1 cellular context compared by ENCODE assay signal in the genomic region with DNA sequence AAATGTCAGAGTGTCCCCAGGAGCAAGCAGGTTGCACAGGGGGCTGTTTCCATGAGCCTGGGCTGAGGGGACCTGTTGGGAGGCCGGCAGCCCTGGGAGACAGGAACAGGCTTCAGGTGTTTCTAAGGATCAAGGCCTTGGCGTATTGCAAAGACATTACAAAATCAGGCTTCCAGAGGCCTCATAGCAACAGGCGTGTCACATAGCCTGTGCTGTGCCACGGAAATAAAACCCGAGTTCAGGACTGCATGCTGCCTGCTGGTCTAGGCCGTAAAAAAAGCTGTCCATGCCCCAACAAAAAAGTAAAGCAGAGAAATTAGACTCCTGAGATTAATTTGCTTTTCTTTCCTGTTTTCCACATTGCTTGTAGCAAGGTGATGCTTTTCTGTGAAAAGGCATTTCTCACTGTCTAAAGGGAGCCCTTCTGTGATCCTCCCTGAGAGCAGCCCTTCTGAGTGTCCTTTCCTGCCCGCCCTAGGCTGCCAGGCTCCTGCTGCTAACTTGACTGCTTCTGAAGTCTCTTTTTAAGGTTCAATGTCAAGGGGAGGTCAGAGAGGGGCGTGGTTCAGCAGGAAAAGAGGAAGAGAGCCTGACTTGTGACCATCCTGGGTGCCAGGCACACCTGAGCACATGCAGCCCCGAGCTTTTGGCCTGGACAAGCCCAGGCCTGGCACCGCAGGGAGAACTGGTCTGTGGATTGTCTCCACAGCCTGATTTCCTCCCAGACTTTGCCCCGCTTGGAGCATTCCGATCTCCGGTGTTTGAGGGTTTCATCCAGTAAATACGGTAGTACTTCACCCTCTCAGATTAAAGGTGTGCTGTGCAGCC.
TF ChIP-seq lines count a peak whose summit lies in the region.

No MANE protein-coding gene starts in this region.

TF ChIP-seq in GM12878, 131 proteins besides CTCF, POLR2A, EP300 and RAD21:
- TF ChIP-seq SRF (IDR thresholded peaks at IDR 0.05; ENCODE audit: low read depth in 2 of 2, low read length in 2 of 2) = no peak
- TF ChIP-seq TCF7 (IDR thresholded peaks at IDR 0.05; ENCODE audit: borderline replicate concordance) = no peak
- TF ChIP-seq, protein P1, sequence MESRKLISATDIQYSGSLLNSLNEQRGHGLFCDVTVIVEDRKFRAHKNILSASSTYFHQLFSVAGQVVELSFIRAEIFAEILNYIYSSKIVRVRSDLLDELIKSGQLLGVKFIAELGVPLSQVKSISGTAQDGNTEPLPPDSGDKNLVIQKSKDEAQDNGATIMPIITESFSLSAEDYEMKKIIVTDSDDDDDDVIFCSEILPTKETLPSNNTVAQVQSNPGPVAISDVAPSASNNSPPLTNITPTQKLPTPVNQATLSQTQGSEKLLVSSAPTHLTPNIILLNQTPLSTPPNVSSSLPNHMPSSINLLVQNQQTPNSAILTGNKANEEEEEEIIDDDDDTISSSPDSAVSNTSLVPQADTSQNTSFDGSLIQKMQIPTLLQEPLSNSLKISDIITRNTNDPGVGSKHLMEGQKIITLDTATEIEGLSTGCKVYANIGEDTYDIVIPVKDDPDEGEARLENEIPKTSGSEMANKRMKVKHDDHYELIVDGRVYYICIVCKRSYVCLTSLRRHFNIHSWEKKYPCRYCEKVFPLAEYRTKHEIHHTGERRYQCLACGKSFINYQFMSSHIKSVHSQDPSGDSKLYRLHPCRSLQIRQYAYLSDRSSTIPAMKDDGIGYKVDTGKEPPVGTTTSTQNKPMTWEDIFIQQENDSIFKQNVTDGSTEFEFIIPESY (IDR thresholded peaks at IDR 0.05) = no peak
- TF ChIP-seq, protein P2, sequence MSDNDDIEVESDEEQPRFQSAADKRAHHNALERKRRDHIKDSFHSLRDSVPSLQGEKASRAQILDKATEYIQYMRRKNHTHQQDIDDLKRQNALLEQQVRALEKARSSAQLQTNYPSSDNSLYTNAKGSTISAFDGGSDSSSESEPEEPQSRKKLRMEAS (IDR thresholded peaks at IDR 0.05; ENCODE audit: low read depth, low read length) = no peak
- 0 out of 2 replicates have a peak, but pooled peaks have one; percentile 34 for TF ChIP-seq RFX5 (IDR thresholded peaks at IDR 0.05; ENCODE audit: low read depth, low read length)
- TF ChIP-seq BRCA1 (IDR thresholded peaks at IDR 0.05; ENCODE audit: low read depth, low read length) = no peak
- no peak for TF ChIP-seq MYC (IDR thresholded peaks at IDR 0.05; ENCODE audit: insufficient read depth, insufficient read length, insufficient replicate concordance, low read length, severe bottlenecking)
